In the genomic region with DNA sequence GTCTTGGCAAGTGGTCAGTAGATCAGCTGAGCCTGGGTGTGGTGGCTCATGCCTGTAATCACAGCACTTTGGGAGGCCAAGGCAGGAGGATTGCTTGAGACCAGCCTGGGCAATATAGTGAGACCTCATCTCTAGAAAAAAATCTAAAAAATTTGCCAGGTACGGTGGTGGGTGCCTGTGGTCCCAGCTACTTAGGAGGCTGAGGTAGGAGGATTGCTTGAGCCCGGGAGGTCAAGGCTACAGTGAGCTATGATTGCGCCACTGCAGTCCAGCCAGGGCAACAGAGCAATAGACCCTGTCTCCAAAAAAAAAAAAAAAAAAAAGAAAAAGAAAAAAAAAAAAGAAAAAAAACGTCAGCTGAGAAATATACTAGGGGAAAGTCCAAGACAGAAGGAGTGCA, we compare ENCODE assay signal across 1 cellular context.
A peak's percentile ranks its signal among the peaks of the same experiment; 100 is the strongest.
TF ChIP-seq lines count a peak whose summit lies in the region.
"Not testable (repeated sequence)": the region's sequence is repeated elsewhere in the genome, so short reads cannot be mapped to it uniquely, and the experiment has no call there.

No MANE protein-coding gene starts in this region.

TF ChIP-seq in HepG2, 621 proteins besides CTCF, POLR2A, EP300 and RAD21:
- TF ChIP-seq, protein P1, sequence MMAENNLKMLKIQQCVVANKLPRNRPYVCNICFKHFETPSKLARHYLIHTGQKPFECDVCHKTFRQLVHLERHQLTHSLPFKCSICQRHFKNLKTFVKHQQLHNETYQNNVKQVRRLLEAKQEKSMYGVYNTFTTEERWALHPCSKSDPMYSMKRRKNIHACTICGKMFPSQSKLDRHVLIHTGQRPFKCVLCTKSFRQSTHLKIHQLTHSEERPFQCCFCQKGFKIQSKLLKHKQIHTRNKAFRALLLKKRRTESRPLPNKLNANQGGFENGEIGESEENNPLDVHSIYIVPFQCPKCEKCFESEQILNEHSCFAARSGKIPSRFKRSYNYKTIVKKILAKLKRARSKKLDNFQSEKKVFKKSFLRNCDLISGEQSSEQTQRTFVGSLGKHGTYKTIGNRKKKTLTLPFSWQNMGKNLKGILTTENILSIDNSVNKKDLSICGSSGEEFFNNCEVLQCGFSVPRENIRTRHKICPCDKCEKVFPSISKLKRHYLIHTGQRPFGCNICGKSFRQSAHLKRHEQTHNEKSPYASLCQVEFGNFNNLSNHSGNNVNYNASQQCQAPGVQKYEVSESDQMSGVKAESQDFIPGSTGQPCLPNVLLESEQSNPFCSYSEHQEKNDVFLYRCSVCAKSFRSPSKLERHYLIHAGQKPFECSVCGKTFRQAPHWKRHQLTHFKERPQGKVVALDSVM (CRISPR knock-in tag; IDR thresholded peaks at IDR 0.05): peak; percentile 96
- not testable (repeated sequence) for TF ChIP-seq NR2F6 (IDR thresholded peaks at IDR 0.05)
- TF ChIP-seq NR2F6 (CRISPR knock-in tag; IDR thresholded peaks at IDR 0.05): 0 out of 2 replicates have a peak, but pooled peaks have one; percentile 12
